ENCODE assay signal across 17 cellular contexts in the genomic region with DNA sequence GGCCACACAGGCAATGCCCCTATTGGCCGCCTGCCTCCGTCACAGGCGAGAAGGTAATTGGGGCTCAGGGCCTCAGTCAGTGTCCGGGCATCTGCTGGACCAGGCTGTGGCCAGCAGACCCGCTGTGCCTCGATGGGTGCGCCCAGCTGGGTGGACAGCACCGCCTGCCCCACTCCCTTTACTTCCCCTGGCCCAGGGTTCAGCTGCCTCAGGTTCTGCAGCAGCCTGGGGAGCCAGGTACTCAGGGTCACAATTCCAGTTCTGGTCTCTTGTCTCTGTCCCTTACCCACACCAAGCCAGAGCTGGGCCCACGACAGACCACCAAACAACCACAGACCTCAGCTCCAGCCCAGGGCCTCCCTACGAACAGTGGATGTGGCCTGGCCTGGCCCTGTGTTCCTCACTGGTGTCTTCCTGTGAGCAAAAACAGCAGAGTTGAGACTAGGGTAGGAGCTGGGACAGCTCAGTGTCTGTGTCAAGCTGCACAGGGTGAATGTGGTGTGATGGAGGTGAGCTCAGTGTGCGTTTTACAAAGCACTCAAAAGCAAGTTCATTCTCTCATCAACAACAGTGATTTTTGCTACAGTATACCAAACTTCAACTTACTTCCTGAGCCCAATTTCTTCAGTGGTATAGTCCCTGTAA. TPM values are rescaled to one million over a fixed set of nuclear protein-coding genes. Genes with fewer than 3 reads are reported as not detected.
DNase-seq lines count a peak whose midpoint lies in the region; ATAC-seq and TF ChIP-seq lines count a peak whose summit lies in the region.
"Had no signal": no experiment of that assay in that cellular context is flagged by ENCODE, and none has a peak within 500 bp of the region (broad histone marks: within the 10 kb centered on the region; RNA-seq: fewer than 3 reads in every experiment).

No MANE protein-coding gene starts in this region.

- no peak overlapping the region for H3K4me3 ChIP-seq in spleen
- no peak overlapping the region for H3K4me3 ChIP-seq in sigmoid colon
- H3K4me3 ChIP-seq: heart left ventricle had no signal

- TF ChIP-seq POLR2A in spleen (IDR thresholded peaks at IDR 0.05) (no peak), sigmoid colon (IDR thresholded peaks at IDR 0.05) (no peak)

- peaks cover 83 to 93% (median 84%) of the 10 kb centered on the region in 3 donors for H3K4me1 Mint-ChIP-seq in T-cell
- peaks cover 57% of the 10 kb centered on the region for H3K4me1 Mint-ChIP-seq in central memory CD8-positive, alpha-beta T cell
- H3K4me1 Mint-ChIP-seq: neural crest cell had no signal

- peaks cover 57% of the 10 kb centered on the region for H3K36me3 Mint-ChIP-seq in T-cell
- peaks cover 44% of the 10 kb centered on the region for H3K36me3 Mint-ChIP-seq in central memory CD8-positive, alpha-beta T cell (ENCODE audit: insufficient read depth)

- H3K27ac ChIP-seq in spleen (peak overlapping the region in 7 of 8 donors; percentile 35 to 91 (median 67)), sigmoid colon (no peak overlapping the region)
- H3K27ac ChIP-seq: RWPE1 had no signal

- H3K4me1 ChIP-seq in spleen: peaks cover 9 to 78% (median 51%) of the 10 kb centered on the region in 6 donors
- H3K4me1 ChIP-seq in sigmoid colon: no peaks in the 10 kb centered on the region

- peak; percentile 62 for DNase-seq in activated effector memory CD4-positive, alpha-beta T cell treated with anti-CD3 and anti-CD28 coated beads, Interleukin-2, amount 50 U/mL, for 16 hours
- no peak for DNase-seq in activated effector memory CD4-positive, alpha-beta T cell treated with Interleukin-2 at 50 U/mL for 16 hours
- peak in 22 of 34 experiments; percentile 15 to 61 (median 27) for DNase-seq in T-cell
- DNase-seq in central memory CD8-positive, alpha-beta T cell (ENCODE audit: low spot score in 2 of 2): no peak
- peak; percentile 70 for DNase-seq in spleen
- no peak for DNase-seq in NCI-H2081 treated with DMSO at 0.1 percent for 48 hours (lab: John Stamatoyannopoulos, UW)
- no peak for DNase-seq in SW480 (ENCODE audit: low spot score)
- no peak for DNase-seq in sigmoid colon
- DNase-seq: amniotic stem cell; mesenchymal stem cell; NCI-H1694; NCI-H345; NK-92 treated with Interleukin-12 subunit alpha and Interleukin-12 subunit beta, amount 100 ng/mL, for 24 hours had no signal

- H3K36me3 ChIP-seq in spleen (peaks cover 0 to 82% (median 58%) of the 10 kb centered on the region in 6 donors), sigmoid colon (no peaks in the 10 kb centered on the region)

- TF ChIP-seq CTCF in spleen (IDR thresholded peaks at IDR 0.05 in 8 of 11, conservative IDR thresholded peaks at IDR 0.05 in 3 of 11) (no peak), sigmoid colon (IDR thresholded peaks at IDR 0.05) (no peak)

- H3K4me3 Mint-ChIP-seq in T-cell: peak overlapping the region; percentile 0 to 68 (median 39)
- H3K4me3 Mint-ChIP-seq in central memory CD8-positive, alpha-beta T cell: peak overlapping the region; percentile 11
- H3K4me3 Mint-ChIP-seq: neural crest cell had no signal

- H3K27me3 ChIP-seq in spleen (replicated peaks in 1 of 7) (no peaks in the 10 kb centered on the region), sigmoid colon (no peaks in the 10 kb centered on the region)
- H3K27me3 ChIP-seq: heart left ventricle had no signal

- POLR2A ChIA-PET in T-cell (lab: Charles Lee): interaction anchor here (0.6 to 0.9 kb wide), 2 partner anchors 34 to 424 kb away, joined by 3 to 5 read pairs; no protein-coding TSS in a partner anchor

- H3K27me3 Mint-ChIP-seq in T-cell: no peaks in the 10 kb centered on the region
- no peaks in the 10 kb centered on the region for H3K27me3 Mint-ChIP-seq in central memory CD8-positive, alpha-beta T cell

- H3K9me3 ChIP-seq in spleen (no peaks in the 10 kb centered on the region), sigmoid colon (no peaks in the 10 kb centered on the region)
- H3K9me3 ChIP-seq: heart left ventricle had no signal

- CTCF ChIA-PET in T-cell (lab: Charles Lee): interaction anchor here (0.6 to 1.2 kb wide), 3 partner anchors 71 to 120 kb away, joined by 3 to 4 read pairs (median 4); no protein-coding TSS in a partner anchor

- 67 to 87% (median 73%) methylated on average over 6 to 11 of the region's 11 CpGs for whole genome bisulfite sequencing in spleen, 5 donors
- 86 to 87% methylated on average over 11 of the region's 11 CpGs for WGBS in sigmoid colon, 2 donors

- no peaks in the 10 kb centered on the region for H3K9me3 Mint-ChIP-seq in T-cell
- no peaks in the 10 kb centered on the region for H3K9me3 Mint-ChIP-seq in central memory CD8-positive, alpha-beta T cell
- H3K9me3 Mint-ChIP-seq: neural crest cell had no signal

- no peak for TF ChIP-seq EP300 in sigmoid colon (IDR thresholded peaks at IDR 0.05)

- ATAC-seq in T-cell (replicated peaks in 1 of 4): peak; percentile 15 to 54 (median 40)
- ATAC-seq in central memory CD8-positive, alpha-beta T cell (replicated peaks; ENCODE audit: extremely low read depth, poor library complexity, severe bottlenecking): no peak
- ATAC-seq: HCT116, heart left ventricle had no signal

- H3K27ac Mint-ChIP-seq in T-cell: peak overlapping the region; percentile 96 to 99
- peak overlapping the region; percentile 87 for H3K27ac Mint-ChIP-seq in central memory CD8-positive, alpha-beta T cell (ENCODE audit: low read depth)

- intact Hi-C loops in spleen (cut with DNase I; ENCODE audit: low total_unique reads) (no loop called here), sigmoid colon (cut with DNase I) (no loop called here)

RNA-seq across cellular contexts. Expression of a gene that starts 33.4 kb away (rescaled TPM):
- total RNA-seq in T-cell: 10 to 100 TPM; 39.6 to 79.2 (median 71.2) TPM
- 10 to 100 TPM; 27.6 to 54.8 (median 35.8) TPM for total RNA-seq in spleen
- 10 to 100 TPM; 50.4 to 68.8 (median 57.4) TPM for polyA plus RNA-seq in spleen
- 1 to 10 TPM; 1.9 to 7.2 (median 4.7) TPM for total RNA-seq in sigmoid colon
- 10 to 100 TPM in 1 of 3 donors, under 1 TPM in 1, not detected in 1; 0.92 to 15.2 TPM for polyA plus RNA-seq in sigmoid colon
- total RNA-seq: neural crest cell had no signal

Comparison
In these comparisons a context has a peak if more than half of its experiments do, and no peak if none do; other contexts are left out.
1. DNase-seq: peak in activated effector memory CD4-positive, alpha-beta T cell treated with anti-CD3 and anti-CD28 coated beads, Interleukin-2, amount 50 U/mL, for 16 hours (single experiment), T-cell (22 of 34) and spleen (single experiment); none in activated effector memory CD4-positive, alpha-beta T cell treated with Interleukin-2 at 50 U/mL for 16 hours (single experiment), central memory CD8-positive, alpha-beta T cell (0 of 2), NCI-H2081 treated with DMSO at 0.1 percent for 48 hours (single experiment), SW480 (single experiment) and sigmoid colon (single experiment).
2. H3K27ac ChIP-seq: peak in spleen (7 of 8); none in sigmoid colon (0 of 4).